Comparison of ENCODE assay signal across 1 cellular context in the genomic region with DNA sequence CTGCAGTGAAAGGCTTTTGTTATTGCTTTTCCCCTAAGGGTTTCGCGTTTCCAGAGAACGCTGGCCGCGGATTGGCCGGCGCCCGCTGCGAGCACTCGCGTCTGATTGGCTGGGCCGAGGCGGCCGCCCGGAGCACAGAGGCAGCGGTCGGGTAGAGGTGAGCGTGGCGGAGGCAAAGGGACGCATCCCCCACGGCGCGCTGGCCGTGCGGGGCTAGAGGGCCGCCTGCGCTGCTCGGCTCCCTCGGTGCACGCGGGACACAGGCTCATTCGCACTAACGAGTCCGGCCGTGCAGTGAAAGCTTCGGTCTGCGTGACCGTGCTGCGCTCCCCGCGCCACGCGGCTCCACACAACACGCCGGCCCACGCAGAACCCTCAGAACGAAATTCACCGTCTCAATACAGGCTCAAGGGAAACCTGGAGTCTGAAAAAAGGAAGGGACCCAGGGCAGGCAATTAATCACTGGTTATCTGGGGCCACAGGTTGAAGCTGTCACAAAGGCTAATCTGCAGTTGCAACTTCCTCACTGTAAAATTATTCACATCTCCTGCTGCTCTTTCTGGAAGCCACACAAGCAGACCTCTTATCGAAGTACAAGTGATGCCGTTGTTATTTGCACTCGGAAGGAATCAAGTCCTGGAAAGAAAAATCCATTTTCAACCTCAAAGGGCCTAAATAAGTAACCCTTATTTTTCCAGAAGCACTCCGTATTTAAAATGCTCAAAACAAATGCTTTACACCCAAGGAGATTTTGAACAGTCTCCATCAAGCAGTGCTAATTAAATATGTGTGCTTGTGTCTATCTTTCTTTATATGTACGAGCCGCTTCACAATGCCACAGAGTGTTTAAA.
A peak's percentile ranks its signal among the peaks of the same experiment; 100 is the strongest.
TF ChIP-seq lines count a peak whose summit lies in the region.

No MANE protein-coding gene starts in this region.

TF ChIP-seq in HepG2, 621 proteins besides CTCF, POLR2A, EP300 and RAD21 (continued from another document and continues in another):
- TF ChIP-seq KAT2B (IDR thresholded peaks at IDR 0.05; ENCODE audit: borderline replicate concordance, low read depth, low read length) (no peak), ZNF235 (CRISPR knock-in tag; IDR thresholded peaks at IDR 0.05; ENCODE audit: borderline replicate concordance) (no peak), TBX2 (CRISPR knock-in tag; IDR thresholded peaks at IDR 0.05; ENCODE audit: borderline replicate concordance) (peak; percentile 80), ZNF24 (IDR thresholded peaks at IDR 0.05) (no peak), ZNF143 (CRISPR knock-in tag; IDR thresholded peaks at IDR 0.05) (no peak), KDM4B (CRISPR knock-in tag; IDR thresholded peaks at IDR 0.05) (no peak), ADNP (CRISPR knock-in tag; IDR thresholded peaks at IDR 0.05) (no peak), ZSCAN9 (CRISPR knock-in tag; IDR thresholded peaks at IDR 0.05; ENCODE audit: borderline replicate concordance) (no peak), ZNF124 (CRISPR knock-in tag; IDR thresholded peaks at IDR 0.05) (no peak), PRPF4 (IDR thresholded peaks at IDR 0.05; ENCODE audit: low read depth, low read length, poor library complexity, severe bottlenecking) (no peak), FOXA1 (IDR thresholded peaks at IDR 0.05) (no peak), FOXA1 (CRISPR knock-in tag; IDR thresholded peaks at IDR 0.05) (0 out of 2 replicates have a peak, but pooled peaks have one; percentile 9), DR1 (CRISPR knock-in tag; IDR thresholded peaks at IDR 0.05) (no peak), ZNF12 (CRISPR knock-in tag; IDR thresholded peaks at IDR 0.05) (no peak), ZNF607 (CRISPR knock-in tag; IDR thresholded peaks at IDR 0.05; ENCODE audit: borderline replicate concordance) (no peak), ZNF432 (CRISPR knock-in tag; IDR thresholded peaks at IDR 0.05; ENCODE audit: borderline replicate concordance) (no peak)
- TF ChIP-seq, protein P1, sequence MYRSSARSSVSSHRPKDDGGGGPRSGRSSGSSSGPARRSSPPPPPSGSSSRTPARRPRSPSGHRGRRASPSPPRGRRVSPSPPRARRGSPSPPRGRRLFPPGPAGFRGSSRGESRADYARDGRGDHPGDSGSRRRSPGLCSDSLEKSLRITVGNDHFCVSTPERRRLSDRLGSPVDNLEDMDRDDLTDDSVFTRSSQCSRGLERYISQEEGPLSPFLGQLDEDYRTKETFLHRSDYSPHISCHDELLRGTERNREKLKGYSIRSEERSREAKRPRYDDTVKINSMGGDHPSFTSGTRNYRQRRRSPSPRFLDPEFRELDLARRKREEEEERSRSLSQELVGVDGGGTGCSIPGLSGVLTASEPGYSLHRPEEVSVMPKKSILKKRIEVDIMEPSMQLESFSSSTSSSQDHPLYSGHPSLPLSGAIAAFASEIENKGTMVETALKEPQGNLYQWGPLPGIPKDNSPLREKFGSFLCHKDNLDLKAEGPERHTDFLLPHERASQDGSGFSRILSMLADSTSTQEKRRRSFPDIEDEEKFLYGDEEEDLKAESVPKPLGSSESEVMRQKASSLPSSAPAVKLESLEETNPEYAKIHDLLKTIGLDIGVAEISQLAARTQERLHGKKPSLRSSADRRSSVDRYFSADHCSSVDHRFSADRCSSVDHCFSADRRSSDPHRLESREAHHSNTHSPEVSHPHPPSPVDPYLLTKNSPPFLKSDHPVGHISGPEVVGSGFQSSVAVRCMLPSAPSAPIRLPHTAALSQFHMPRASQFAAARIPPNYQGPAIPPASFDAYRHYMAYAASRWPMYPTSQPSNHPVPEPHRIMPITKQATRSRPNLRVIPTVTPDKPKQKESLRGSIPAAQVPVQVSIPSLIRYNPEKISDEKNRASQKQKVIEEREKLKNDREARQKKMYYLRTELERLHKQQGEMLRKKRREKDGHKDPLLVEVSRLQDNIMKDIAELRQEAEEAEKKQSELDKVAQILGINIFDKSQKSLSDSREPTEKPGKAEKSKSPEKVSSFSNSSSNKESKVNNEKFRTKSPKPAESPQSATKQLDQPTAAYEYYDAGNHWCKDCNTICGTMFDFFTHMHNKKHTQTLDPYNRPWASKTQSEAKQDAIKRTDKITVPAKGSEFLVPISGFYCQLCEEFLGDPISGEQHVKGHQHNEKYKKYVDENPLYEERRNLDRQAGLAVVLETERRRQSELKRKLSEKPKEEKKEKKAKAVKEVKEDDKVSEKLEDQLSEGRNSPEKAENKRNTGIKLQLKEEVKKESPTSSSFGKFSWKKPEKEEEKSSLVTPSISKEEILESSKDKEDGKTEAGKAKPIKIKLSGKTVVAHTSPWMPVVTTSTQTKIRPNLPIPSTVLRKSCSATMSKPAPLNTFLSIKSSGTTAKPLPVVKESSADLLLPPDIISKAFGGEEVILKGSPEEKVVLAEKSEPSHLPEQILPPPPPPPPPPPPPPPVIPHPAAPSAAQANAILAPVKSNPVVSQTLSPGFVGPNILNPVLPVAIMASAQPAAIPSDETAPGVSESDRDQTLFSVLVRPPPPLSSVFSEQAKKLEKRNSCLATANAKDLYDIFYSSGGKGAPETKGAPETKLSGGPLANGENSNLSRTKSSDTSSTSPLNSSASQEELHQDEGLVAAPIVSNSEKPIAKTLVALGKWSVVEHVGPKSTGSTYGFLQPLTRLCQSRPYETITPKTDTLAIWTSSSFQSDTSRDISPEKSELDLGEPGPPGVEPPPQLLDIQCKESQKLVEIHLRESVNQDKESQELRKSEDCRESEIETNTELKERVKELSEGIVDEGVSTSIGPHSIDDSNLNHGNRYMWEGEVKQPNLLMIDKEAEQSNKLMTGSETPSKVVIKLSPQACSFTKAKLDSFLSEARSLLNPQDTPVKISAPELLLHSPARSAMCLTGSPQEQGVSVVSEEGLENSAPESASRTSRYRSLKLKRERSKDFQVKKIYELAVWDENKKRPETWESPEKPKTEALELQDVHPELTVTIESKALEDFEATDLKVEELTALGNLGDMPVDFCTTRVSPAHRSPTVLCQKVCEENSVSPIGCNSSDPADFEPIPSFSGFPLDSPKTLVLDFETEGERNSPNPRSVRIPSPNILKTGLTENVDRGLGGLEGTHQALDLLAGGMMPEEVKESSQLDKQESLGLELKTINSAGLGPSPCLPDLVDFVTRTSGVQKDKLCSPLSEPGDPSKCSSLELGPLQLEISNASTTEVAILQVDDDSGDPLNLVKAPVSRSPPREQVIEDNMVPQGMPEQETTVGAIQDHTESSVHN (CRISPR knock-in tag; IDR thresholded peaks at IDR 0.05), result no peak
- TF ChIP-seq, protein P2, sequence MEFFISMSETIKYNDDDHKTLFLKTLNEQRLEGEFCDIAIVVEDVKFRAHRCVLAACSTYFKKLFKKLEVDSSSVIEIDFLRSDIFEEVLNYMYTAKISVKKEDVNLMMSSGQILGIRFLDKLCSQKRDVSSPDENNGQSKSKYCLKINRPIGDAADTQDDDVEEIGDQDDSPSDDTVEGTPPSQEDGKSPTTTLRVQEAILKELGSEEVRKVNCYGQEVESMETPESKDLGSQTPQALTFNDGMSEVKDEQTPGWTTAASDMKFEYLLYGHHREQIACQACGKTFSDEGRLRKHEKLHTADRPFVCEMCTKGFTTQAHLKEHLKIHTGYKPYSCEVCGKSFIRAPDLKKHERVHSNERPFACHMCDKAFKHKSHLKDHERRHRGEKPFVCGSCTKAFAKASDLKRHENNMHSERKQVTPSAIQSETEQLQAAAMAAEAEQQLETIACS (CRISPR knock-in tag; IDR thresholded peaks at IDR 0.05), result no peak
- TF ChIP-seq, protein P3, sequence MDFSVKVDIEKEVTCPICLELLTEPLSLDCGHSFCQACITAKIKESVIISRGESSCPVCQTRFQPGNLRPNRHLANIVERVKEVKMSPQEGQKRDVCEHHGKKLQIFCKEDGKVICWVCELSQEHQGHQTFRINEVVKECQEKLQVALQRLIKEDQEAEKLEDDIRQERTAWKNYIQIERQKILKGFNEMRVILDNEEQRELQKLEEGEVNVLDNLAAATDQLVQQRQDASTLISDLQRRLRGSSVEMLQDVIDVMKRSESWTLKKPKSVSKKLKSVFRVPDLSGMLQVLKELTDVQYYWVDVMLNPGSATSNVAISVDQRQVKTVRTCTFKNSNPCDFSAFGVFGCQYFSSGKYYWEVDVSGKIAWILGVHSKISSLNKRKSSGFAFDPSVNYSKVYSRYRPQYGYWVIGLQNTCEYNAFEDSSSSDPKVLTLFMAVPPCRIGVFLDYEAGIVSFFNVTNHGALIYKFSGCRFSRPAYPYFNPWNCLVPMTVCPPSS (IDR thresholded peaks at IDR 0.05), result no peak
- TF ChIP-seq, protein P4, sequence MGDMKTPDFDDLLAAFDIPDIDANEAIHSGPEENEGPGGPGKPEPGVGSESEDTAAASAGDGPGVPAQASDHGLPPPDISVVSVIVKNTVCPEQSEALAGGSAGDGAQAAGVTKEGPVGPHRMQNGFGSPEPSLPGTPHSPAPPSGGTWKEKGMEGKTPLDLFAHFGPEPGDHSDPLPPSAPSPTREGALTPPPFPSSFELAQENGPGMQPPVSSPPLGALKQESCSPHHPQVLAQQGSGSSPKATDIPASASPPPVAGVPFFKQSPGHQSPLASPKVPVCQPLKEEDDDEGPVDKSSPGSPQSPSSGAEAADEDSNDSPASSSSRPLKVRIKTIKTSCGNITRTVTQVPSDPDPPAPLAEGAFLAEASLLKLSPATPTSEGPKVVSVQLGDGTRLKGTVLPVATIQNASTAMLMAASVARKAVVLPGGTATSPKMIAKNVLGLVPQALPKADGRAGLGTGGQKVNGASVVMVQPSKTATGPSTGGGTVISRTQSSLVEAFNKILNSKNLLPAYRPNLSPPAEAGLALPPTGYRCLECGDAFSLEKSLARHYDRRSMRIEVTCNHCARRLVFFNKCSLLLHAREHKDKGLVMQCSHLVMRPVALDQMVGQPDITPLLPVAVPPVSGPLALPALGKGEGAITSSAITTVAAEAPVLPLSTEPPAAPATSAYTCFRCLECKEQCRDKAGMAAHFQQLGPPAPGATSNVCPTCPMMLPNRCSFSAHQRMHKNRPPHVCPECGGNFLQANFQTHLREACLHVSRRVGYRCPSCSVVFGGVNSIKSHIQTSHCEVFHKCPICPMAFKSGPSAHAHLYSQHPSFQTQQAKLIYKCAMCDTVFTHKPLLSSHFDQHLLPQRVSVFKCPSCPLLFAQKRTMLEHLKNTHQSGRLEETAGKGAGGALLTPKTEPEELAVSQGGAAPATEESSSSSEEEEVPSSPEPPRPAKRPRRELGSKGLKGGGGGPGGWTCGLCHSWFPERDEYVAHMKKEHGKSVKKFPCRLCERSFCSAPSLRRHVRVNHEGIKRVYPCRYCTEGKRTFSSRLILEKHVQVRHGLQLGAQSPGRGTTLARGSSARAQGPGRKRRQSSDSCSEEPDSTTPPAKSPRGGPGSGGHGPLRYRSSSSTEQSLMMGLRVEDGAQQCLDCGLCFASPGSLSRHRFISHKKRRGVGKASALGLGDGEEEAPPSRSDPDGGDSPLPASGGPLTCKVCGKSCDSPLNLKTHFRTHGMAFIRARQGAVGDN (CRISPR knock-in tag; IDR thresholded peaks at IDR 0.05), result peak; percentile 96
- TF ChIP-seq, protein P5, sequence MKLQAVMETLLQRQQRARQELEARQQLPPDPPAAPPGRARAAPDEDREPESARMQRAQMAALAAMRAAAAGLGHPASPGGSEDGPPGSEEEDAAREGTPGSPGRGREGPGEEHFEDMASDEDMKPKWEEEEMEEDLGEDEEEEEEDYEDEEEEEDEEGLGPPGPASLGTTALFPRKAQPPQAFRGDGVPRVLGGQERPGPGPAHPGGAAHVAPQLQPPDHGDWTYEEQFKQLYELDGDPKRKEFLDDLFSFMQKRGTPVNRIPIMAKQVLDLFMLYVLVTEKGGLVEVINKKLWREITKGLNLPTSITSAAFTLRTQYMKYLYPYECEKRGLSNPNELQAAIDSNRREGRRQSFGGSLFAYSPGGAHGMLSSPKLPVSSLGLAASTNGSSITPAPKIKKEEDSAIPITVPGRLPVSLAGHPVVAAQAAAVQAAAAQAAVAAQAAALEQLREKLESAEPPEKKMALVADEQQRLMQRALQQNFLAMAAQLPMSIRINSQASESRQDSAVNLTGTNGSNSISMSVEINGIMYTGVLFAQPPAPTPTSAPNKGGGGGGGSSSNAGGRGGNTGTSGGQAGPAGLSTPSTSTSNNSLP (IDR thresholded peaks at IDR 0.05; ENCODE audit: low read depth, low read length), result no peak
- TF ChIP-seq, protein P6, sequence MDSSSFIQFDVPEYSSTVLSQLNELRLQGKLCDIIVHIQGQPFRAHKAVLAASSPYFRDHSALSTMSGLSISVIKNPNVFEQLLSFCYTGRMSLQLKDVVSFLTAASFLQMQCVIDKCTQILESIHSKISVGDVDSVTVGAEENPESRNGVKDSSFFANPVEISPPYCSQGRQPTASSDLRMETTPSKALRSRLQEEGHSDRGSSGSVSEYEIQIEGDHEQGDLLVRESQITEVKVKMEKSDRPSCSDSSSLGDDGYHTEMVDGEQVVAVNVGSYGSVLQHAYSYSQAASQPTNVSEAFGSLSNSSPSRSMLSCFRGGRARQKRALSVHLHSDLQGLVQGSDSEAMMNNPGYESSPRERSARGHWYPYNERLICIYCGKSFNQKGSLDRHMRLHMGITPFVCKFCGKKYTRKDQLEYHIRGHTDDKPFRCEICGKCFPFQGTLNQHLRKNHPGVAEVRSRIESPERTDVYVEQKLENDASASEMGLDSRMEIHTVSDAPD (CRISPR knock-in tag; IDR thresholded peaks at IDR 0.05), result no peak
- TF ChIP-seq, protein P7, sequence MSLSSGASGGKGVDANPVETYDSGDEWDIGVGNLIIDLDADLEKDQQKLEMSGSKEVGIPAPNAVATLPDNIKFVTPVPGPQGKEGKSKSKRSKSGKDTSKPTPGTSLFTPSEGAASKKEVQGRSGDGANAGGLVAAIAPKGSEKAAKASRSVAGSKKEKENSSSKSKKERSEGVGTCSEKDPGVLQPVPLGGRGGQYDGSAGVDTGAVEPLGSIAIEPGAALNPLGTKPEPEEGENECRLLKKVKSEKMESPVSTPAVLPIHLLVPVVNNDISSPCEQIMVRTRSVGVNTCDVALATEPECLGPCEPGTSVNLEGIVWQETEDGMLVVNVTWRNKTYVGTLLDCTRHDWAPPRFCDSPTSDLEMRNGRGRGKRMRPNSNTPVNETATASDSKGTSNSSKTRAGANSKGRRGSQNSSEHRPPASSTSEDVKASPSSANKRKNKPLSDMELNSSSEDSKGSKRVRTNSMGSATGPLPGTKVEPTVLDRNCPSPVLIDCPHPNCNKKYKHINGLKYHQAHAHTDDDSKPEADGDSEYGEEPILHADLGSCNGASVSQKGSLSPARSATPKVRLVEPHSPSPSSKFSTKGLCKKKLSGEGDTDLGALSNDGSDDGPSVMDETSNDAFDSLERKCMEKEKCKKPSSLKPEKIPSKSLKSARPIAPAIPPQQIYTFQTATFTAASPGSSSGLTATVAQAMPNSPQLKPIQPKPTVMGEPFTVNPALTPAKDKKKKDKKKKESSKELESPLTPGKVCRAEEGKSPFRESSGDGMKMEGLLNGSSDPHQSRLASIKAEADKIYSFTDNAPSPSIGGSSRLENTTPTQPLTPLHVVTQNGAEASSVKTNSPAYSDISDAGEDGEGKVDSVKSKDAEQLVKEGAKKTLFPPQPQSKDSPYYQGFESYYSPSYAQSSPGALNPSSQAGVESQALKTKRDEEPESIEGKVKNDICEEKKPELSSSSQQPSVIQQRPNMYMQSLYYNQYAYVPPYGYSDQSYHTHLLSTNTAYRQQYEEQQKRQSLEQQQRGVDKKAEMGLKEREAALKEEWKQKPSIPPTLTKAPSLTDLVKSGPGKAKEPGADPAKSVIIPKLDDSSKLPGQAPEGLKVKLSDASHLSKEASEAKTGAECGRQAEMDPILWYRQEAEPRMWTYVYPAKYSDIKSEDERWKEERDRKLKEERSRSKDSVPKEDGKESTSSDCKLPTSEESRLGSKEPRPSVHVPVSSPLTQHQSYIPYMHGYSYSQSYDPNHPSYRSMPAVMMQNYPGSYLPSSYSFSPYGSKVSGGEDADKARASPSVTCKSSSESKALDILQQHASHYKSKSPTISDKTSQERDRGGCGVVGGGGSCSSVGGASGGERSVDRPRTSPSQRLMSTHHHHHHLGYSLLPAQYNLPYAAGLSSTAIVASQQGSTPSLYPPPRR (CRISPR knock-in tag; IDR thresholded peaks at IDR 0.05; ENCODE audit: borderline replicate concordance), result no peak
